ENCODE assay signal across 17 cellular contexts in the genomic region with DNA sequence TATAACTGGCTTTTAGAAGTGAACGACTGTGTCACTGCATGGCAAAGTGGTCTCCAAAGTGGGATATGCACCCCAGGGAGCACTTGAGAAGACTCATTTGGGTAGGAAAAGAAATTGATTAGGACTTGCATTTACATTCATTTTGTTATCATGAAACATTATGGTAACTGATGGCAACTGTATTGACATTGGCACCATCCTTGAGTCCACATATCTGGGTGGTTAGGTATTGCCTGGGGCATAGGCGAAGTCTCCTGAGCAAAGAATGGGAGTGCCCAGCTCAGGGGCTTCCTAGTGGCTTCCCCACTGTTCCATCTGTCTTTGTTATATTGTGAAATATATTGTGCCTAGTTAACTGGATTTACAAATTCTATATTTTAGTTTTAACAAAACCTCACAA. TPM values are rescaled to one million over a fixed set of nuclear protein-coding genes. Genes with fewer than 3 reads are reported as not detected.
DNase-seq lines count a peak whose midpoint lies in the region; ATAC-seq and TF ChIP-seq lines count a peak whose summit lies in the region.
"Had no signal": no experiment of that assay in that cellular context is flagged by ENCODE, and none has a peak within 500 bp of the region (broad histone marks: within the 10 kb centered on the region; RNA-seq: fewer than 3 reads in every experiment).

No MANE protein-coding gene starts in this region.

- H3K27ac ChIP-seq in right cardiac atrium (ENCODE audit: low read length) = peak overlapping the region; percentile 19
- H3K27ac ChIP-seq in RWPE1 = no peak overlapping the region
- H3K27ac ChIP-seq: BLaER1, thoracic aorta had no signal

- CTCF ChIA-PET in RWPE1 (lab: Yijun Ruan, JAX) = no interaction called here

- no peak for TF ChIP-seq CTCF in RWPE1 (conservative IDR thresholded peaks at IDR 0.05; ENCODE audit: low read depth)

- no peaks in the 10 kb centered on the region for H3K27me3 ChIP-seq in right cardiac atrium (ENCODE audit: control insufficient read depth, insufficient read depth)
- H3K27me3 ChIP-seq: BLaER1 had no signal

- peaks cover 10% of the 10 kb centered on the region for H3K4me1 ChIP-seq in right cardiac atrium (ENCODE audit: control insufficient read depth, insufficient read depth, low read length)

- H3K4me3 ChIP-seq in right cardiac atrium (ENCODE audit: low read length) = no peak overlapping the region
- H3K4me3 ChIP-seq: BLaER1, thoracic aorta had no signal

- POLR2A ChIA-PET in RWPE1 (lab: Yijun Ruan, JAX; ENCODE audit: low non-redundant PET) = no interaction called here

- ATAC-seq in right cardiac atrium (no peak), Right ventricle myocardium inferior (no peak), left colon (peak; percentile 97), HG03354 (IDR thresholded peaks at IDR 0.05; ENCODE audit: poor library complexity, severe bottlenecking, unreplicated experiment) (no peak), GM19324 (IDR thresholded peaks at IDR 0.05; ENCODE audit: low FRiP score, unreplicated experiment) (no peak)
- ATAC-seq: naive thymus-derived CD8-positive, alpha-beta T cell; sciatic nerve; stimulated activated memory B cell treated with anti-CD40 and anti-IgM and Interleukin-4, amounts not matched to agents 10 μg/mL and 1 μg/mL and 100 μg/mL, for 72 hours had no signal

- H3K9me3 ChIP-seq in right cardiac atrium (ENCODE audit: control insufficient read depth, low read length) = no peaks in the 10 kb centered on the region
- H3K9me3 ChIP-seq: thoracic aorta had no signal

- DNase-seq in right cardiac atrium (no peak), Right ventricle myocardium inferior (ENCODE audit: missing footprints) (no peak), RWPE1 (ENCODE audit: low spot score) (peak; percentile 34), left colon (no peak)
- DNase-seq in activated CD4-positive, alpha-beta T cell treated with anti-CD3 and anti-CD28 coated beads for 48 hours = no peak
- no peak for DNase-seq in activated CD4-positive, alpha-beta T cell treated with anti-CD3 and anti-CD28 coated beads, Interleukin-2, amount 50 U/mL, for 1 hour
- DNase-seq: activated CD4-positive, alpha-beta T cell treated with anti-CD3 and anti-CD28 coated beads, Interleukin-2, amount 10 ng/mL, durations not matched to agents 24 days and 14 days; dermis blood vessel endothelial cell; hippocampal formation; naive thymus-derived CD8-positive, alpha-beta T cell; NCI-H1694 treated with DMSO at 0.1 percent for 48 hours had no signal

- 90% methylated on average over 2 of the region's 2 CpGs for WGBS in right cardiac atrium

- intact Hi-C loops in right cardiac atrium (cut with DNase I) (no loop called here), Right ventricle myocardium inferior (cut with DNase I) (no loop called here), left colon (cut with DNase I, micrococcal nuclease) (no loop called here)

RNA-seq across cellular contexts. Expression of a gene that starts 29.2 kb away (rescaled TPM):
- 100 to 1,000 TPM; 115 to 147 (median 124) TPM for total RNA-seq in right cardiac atrium
- 90.6 TPM for polyA plus RNA-seq in right cardiac atrium
- 89.5 TPM for total RNA-seq in Right ventricle myocardium inferior
- 100 to 1,000 TPM; 157 to 240 TPM for total RNA-seq in left colon
